20 cellular contexts compared by ENCODE assay signal in the genomic region with DNA sequence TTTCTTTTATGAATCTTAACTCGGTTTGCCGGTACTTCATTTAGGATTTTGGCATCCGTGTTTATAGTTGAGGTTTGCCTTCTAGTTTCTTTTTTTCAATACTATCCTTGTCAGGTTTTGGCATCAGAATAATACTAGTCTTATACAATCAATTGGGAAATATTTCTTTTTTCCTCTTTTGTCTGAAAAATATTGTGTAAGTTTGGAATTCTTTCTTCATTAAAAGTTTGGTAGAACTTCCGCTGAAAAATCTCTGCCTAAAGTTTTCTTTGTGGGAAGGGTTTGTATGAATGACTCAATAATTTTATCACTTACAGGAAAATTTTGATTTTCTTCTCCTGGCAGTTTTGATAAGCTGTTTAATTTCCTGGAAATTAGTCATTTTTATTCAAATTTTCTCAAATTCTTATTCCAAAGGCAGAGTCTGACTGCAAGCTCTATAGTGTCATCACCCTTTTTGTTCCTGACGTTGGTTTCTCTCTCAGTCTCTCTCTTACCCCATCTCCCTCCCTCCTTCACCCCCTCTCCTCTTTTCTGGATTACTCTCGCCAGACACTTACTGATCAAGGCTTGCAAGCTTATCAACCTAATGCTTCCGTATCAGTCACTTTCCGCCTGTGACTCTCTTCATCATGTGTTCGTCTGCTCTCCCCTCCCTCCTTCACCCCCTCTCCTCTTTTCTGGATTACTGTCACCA.
DNase-seq lines count a peak whose midpoint lies in the region; ATAC-seq and TF ChIP-seq lines count a peak whose summit lies in the region.
"Had no signal": no experiment of that assay in that cellular context is flagged by ENCODE, and none has a peak within 500 bp of the region (broad histone marks: within the 10 kb centered on the region; RNA-seq: fewer than 3 reads in every experiment).

No MANE protein-coding gene starts in this region.

- peaks cover 10% of the 10 kb centered on the region for H3K9me3 Mint-ChIP-seq in MCF 10A (ENCODE audit: unreplicated experiment)
- peaks cover 1 to 4% of the 10 kb centered on the region in 2 donors for H3K9me3 Mint-ChIP-seq in activated T-cell treated with anti-CD3 and anti-CD28 coated beads, Interleukin-2, amount 50 U/mL, for 72 hours

- no peak overlapping the region for H3K4me3 Mint-ChIP-seq in MCF 10A (ENCODE audit: unreplicated experiment)
- no peak overlapping the region for H3K4me3 Mint-ChIP-seq in activated T-cell treated with anti-CD3 and anti-CD28 coated beads, Interleukin-2, amount 50 U/mL, for 72 hours
- H3K4me3 Mint-ChIP-seq: CD4-positive, alpha-beta memory T cell had no signal

- TF ChIP-seq CTCF in MCF 10A (IDR thresholded peaks at IDR 0.05; ENCODE audit: unreplicated experiment) = no peak
- no peak for TF ChIP-seq CTCF in breast epithelium (IDR thresholded peaks at IDR 0.05)
- TF ChIP-seq CTCF in cardiac fibroblast (IDR thresholded peaks at IDR 0.05; ENCODE audit: low read depth, low read length) = no peak
- TF ChIP-seq CTCF in fibroblast of pulmonary artery (IDR thresholded peaks at IDR 0.05; ENCODE audit: low read length, missing control alignments) = no peak

- H3K4me3 ChIP-seq in breast epithelium = no peak overlapping the region
- no peak overlapping the region for H3K4me3 ChIP-seq in cardiac fibroblast (replicated peaks in 1 of 2; ENCODE audit: low read depth in 2 of 2, low read length in 2 of 2)
- H3K4me3 ChIP-seq in fibroblast of pulmonary artery (replicated peaks; ENCODE audit: low read depth, low read length) = peak overlapping the region; percentile 41
- H3K4me3 ChIP-seq: A549, GM23248 had no signal

- POLR2A ChIA-PET in MCF 10A (lab: Yijun Ruan, JAX) = no interaction called here

- no peak for TF ChIP-seq POLR2A in breast epithelium (IDR thresholded peaks at IDR 0.05)

- H3K9me3 ChIP-seq in breast epithelium = peaks cover 6 to 27% of the 10 kb centered on the region in 2 donors

- H3K27me3 Mint-ChIP-seq in MCF 10A (ENCODE audit: insufficient read depth, unreplicated experiment) = no peaks in the 10 kb centered on the region
- H3K27me3 Mint-ChIP-seq in activated T-cell treated with anti-CD3 and anti-CD28 coated beads, Interleukin-2, amount 50 U/mL, for 72 hours (ENCODE audit: low read depth) = peaks cover 13% of the 10 kb centered on the region

- H3K36me3 ChIP-seq in breast epithelium = no peaks in the 10 kb centered on the region

- BruUV-seq in MCF 10A (replicated peaks; lab: Mats Ljungman, UMichigan) = no TSS peak

- H3K4me1 Mint-ChIP-seq in MCF 10A (ENCODE audit: insufficient read depth, unreplicated experiment) = peaks cover 8% of the 10 kb centered on the region
- no peaks in the 10 kb centered on the region for H3K4me1 Mint-ChIP-seq in activated T-cell treated with anti-CD3 and anti-CD28 coated beads, Interleukin-2, amount 50 U/mL, for 72 hours (ENCODE audit: low read depth)
- H3K4me1 Mint-ChIP-seq: CD4-positive, alpha-beta memory T cell had no signal

- no peak for ATAC-seq in left ventricle myocardium superior
- ATAC-seq in activated T-cell treated with anti-CD3 and anti-CD28 coated beads, Interleukin-2, amount 50 U/mL, for 72 hours (replicated peaks in 1 of 2) = no peak
- ATAC-seq: A549 had no signal

- no peaks in the 10 kb centered on the region for H3K4me1 ChIP-seq in breast epithelium
- H3K4me1 ChIP-seq: A549 had no signal

- peak overlapping the region; percentile 29 for H3K27ac Mint-ChIP-seq in MCF 10A (ENCODE audit: low read depth, unreplicated experiment)
- no peak overlapping the region for H3K27ac Mint-ChIP-seq in activated T-cell treated with anti-CD3 and anti-CD28 coated beads, Interleukin-2, amount 50 U/mL, for 72 hours
- H3K27ac Mint-ChIP-seq: CD4-positive, alpha-beta memory T cell had no signal

- DNase-seq in MCF 10A (ENCODE audit: unreplicated experiment) = no peak
- DNase-seq in breast epithelium (ENCODE audit: low spot score in 2 of 2) = no peak
- DNase-seq in cardiac fibroblast (ENCODE audit: low read depth in 2 of 2) = peak; percentile 3 to 71
- DNase-seq in fibroblast of pulmonary artery (ENCODE audit: low read depth) = peak; percentile 88
- peak; percentile 14 for DNase-seq in ureter (ENCODE audit: low spot score)
- no peak for DNase-seq in activated CD4-positive, alpha-beta T cell treated with anti-CD3 and anti-CD28 coated beads, Interleukin-2, amount 50 U/mL, for 4 hours
- no peak for DNase-seq in left ventricle myocardium superior
- DNase-seq in activated T-cell treated with anti-CD3 and anti-CD28 coated beads, Interleukin-2, amount 50 U/mL, for 72 hours = no peak
- DNase-seq: 8988T; C1 segment of cervical spinal cord; Calu3; CD4-positive, alpha-beta memory T cell; COR-L47; DMS53; DMS79 treated with DMSO at 0.1 percent for 48 hours; GF-D8; GM23248; H7; HCEC 1CT had no signal

- H3K27me3 ChIP-seq in breast epithelium = no peaks in the 10 kb centered on the region

- CTCF ChIA-PET in MCF 10A (lab: Yijun Ruan, JAX) = no interaction called here

- H3K27ac ChIP-seq in breast epithelium = no peak overlapping the region
- H3K27ac ChIP-seq: A549, GM23248 had no signal

- no peaks in the 10 kb centered on the region for H3K36me3 Mint-ChIP-seq in MCF 10A (ENCODE audit: insufficient read depth, unreplicated experiment)
- H3K36me3 Mint-ChIP-seq in activated T-cell treated with anti-CD3 and anti-CD28 coated beads, Interleukin-2, amount 50 U/mL, for 72 hours (ENCODE audit: insufficient read depth in 2 of 2) = peaks cover 1 to 3% of the 10 kb centered on the region in 2 donors
- H3K36me3 Mint-ChIP-seq: CD4-positive, alpha-beta memory T cell had no signal

- intact Hi-C loops in MCF 10A (cut with micrococcal nuclease) (no loop called here), breast epithelium (cut with DNase I; ENCODE audit: low total_unique reads) (no loop called here), left ventricle myocardium superior (cut with micrococcal nuclease) (no loop called here)

Comparison
In these comparisons a context has a peak if more than half of its experiments do, and no peak if none do; other contexts are left out.
1. DNase-seq: peak in cardiac fibroblast (2 of 2), fibroblast of pulmonary artery (single experiment) and ureter (single experiment); none in MCF 10A (single experiment), breast epithelium (0 of 2), activated CD4-positive, alpha-beta T cell treated with anti-CD3 and anti-CD28 coated beads, Interleukin-2, amount 50 U/mL, for 4 hours (0 of 2), left ventricle myocardium superior (single experiment) and activated T-cell treated with anti-CD3 and anti-CD28 coated beads, Interleukin-2, amount 50 U/mL, for 72 hours (0 of 2).